In genomic region chr6:13373919-13374318, GRCh38 we compare ENCODE assay signal across 18 cellular contexts.
"Had no signal": no experiment of that assay in that cellular context is flagged by ENCODE, and none has a peak within 500 bp of the region (broad histone marks: within the 10 kb centered on the region; RNA-seq: fewer than 3 reads in every experiment).

No MANE protein-coding gene starts in this region.

- H3K36me3 ChIP-seq: prostate gland, right lobe of liver, suprapubic skin, thyroid gland, upper lobe of left lung, uterus had no signal

- H3K4me1 ChIP-seq: prostate gland, right lobe of liver, thyroid gland, uterus had no signal

- H3K9ac ChIP-seq: parathyroid adenoma had no signal

- H3K4me3 Mint-ChIP-seq: naive thymus-derived CD8-positive, alpha-beta T cell; stimulated activated effector memory CD8-positive, alpha-beta T cell treated with anti-CD3 and anti-CD28 coated beads, Interleukin-12 subunit alpha, Interleukin-12 subunit beta, amount 100 ng/mL, for 72 hours had no signal

- DNase-seq: erythroblast; foreskin keratinocyte; kidney; left colon; mucosa of descending colon; naive thymus-derived CD8-positive, alpha-beta T cell; right lobe of liver; stimulated activated CD4-positive, alpha-beta T cell treated with anti-CD3 and anti-CD28 coated beads, Interleukin-4, amount 100 ng/mL, for 1 hour; stimulated activated CD8-positive, alpha-beta memory T cell treated with anti-CD3 and anti-CD28 coated beads, Interleukin-4, amount 100 ng/mL, for 48 hours; stimulated activated naive CD8-positive, alpha-beta T cell treated with anti-CD3 and anti-CD28 coated beads, Interleukin-15, Interleukin-2, amounts not matched to agents 100 U/mL and 50 U/mL, for 24 hours; thyroid gland; upper lobe of left lung; uterus had no signal

- ATAC-seq: foreskin keratinocyte; left colon; mucosa of descending colon; naive thymus-derived CD8-positive, alpha-beta T cell; right lobe of liver; stimulated activated effector memory CD8-positive, alpha-beta T cell treated with anti-CD3 and anti-CD28 coated beads, Interleukin-12 subunit alpha, Interleukin-12 subunit beta, amount 100 ng/mL, for 72 hours; stimulated activated naive CD8-positive, alpha-beta T cell treated with anti-CD3 and anti-CD28 coated beads, Interleukin-15, Interleukin-2, amounts not matched to agents 100 U/mL and 50 U/mL, for 24 hours had no signal

- H3K9me3 ChIP-seq: mucosa of descending colon, prostate gland, right lobe of liver, suprapubic skin, thyroid gland, upper lobe of left lung, uterus had no signal

- H3K9me3 Mint-ChIP-seq: naive thymus-derived CD8-positive, alpha-beta T cell; stimulated activated effector memory CD8-positive, alpha-beta T cell treated with anti-CD3 and anti-CD28 coated beads, Interleukin-12 subunit alpha, Interleukin-12 subunit beta, amount 100 ng/mL, for 72 hours had no signal

- FAIRE-seq: colon, kidney had no signal

- H3K27me3 ChIP-seq: foreskin keratinocyte, right lobe of liver, suprapubic skin, thyroid gland, upper lobe of left lung, uterus had no signal

- H3K36me3 Mint-ChIP-seq: naive thymus-derived CD8-positive, alpha-beta T cell; stimulated activated effector memory CD8-positive, alpha-beta T cell treated with anti-CD3 and anti-CD28 coated beads, Interleukin-12 subunit alpha, Interleukin-12 subunit beta, amount 100 ng/mL, for 72 hours had no signal

- H2AFZ ChIP-seq: parathyroid adenoma had no signal

- H3K27ac Mint-ChIP-seq: stimulated activated effector memory CD8-positive, alpha-beta T cell treated with anti-CD3 and anti-CD28 coated beads, Interleukin-12 subunit alpha, Interleukin-12 subunit beta, amount 100 ng/mL, for 72 hours had no signal

- H3K27me3 Mint-ChIP-seq: naive thymus-derived CD8-positive, alpha-beta T cell had no signal

- H3K4me3 ChIP-seq: mucosa of descending colon, prostate gland, right lobe of liver, suprapubic skin, thyroid gland, upper lobe of left lung, uterus had no signal

- H3K27ac ChIP-seq: foreskin keratinocyte, parathyroid adenoma, prostate gland, right lobe of liver, suprapubic skin, thyroid gland, uterus had no signal
